23 cellular contexts compared by ENCODE assay signal in the genomic region with DNA sequence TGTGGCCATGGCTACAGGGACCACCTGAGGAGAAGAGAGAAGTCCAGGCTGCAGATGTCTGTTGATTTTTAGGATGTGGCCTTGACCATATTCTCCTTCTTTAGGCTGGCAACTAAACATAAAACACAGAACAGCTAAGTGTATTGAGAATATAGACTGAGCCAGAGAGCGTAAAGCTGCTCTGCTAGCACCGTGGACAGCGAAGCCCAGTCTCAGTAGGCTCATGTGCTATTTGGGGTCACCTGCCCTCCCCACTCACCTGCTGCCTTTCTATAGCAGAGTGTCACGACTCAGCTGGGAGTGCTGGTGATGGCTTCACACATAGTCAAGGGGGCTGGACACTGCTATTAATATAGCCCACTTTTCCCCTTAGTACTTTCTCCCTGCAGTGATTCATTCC.
"Had no signal": no experiment of that assay in that cellular context is flagged by ENCODE, and none has a peak within 500 bp of the region (broad histone marks: within the 10 kb centered on the region; RNA-seq: fewer than 3 reads in every experiment).

No MANE protein-coding gene starts in this region.

- H3K27me3 ChIP-seq: breast epithelium, esophagus squamous epithelium, heart right ventricle, right atrium auricular region, suprapubic skin, transverse colon, uterus had no signal

- H3K27ac ChIP-seq: breast epithelium, esophagus squamous epithelium, heart right ventricle, right atrium auricular region, skin epidermis, suprapubic skin, transverse colon, uterus had no signal

- DNase-seq: activated B cell treated with CpG ODN at 0.5 μM for 24 hours; activated CD4-positive, alpha-beta memory T cell treated with anti-CD3 and anti-CD28 coated beads, Interleukin-2, amount 10 ng/mL, durations not matched to agents 7 days and 5 days; activated CD4-positive, alpha-beta T cell treated with anti-CD3 and anti-CD28 coated beads for 48 hours; activated CD8-positive, alpha-beta memory T cell treated with anti-CD3 and anti-CD28 coated beads, Interleukin-2, amount 10 ng/mL, durations not matched to agents 7 days and 5 days; activated naive CD4-positive, alpha-beta T cell treated with anti-CD3 and anti-CD28 coated beads for 36 hours; activated naive CD8-positive, alpha-beta T cell treated with anti-CD3 and anti-CD28 coated beads, Interleukin-2, amount 50 U/mL, for 24 hours; effector memory CD4-positive, alpha-beta T cell; esophagus squamous epithelium; heart right ventricle; nephron progenitor cell; occipital lobe; posterior cingulate gyrus; stimulated activated CD4-positive, alpha-beta T cell treated with anti-CD3 and anti-CD28 coated beads, Interleukin-2, amount 100 ng/mL, for 48 hours; stimulated activated naive CD8-positive, alpha-beta T cell treated with anti-CD3 and anti-CD28 coated beads, Interleukin-15, amount 100 ng/mL, for 72 hours; T-cell; transverse colon; uterus had no signal

- H3K4me1 Mint-ChIP-seq: activated B cell treated with CpG ODN at 0.5 μM for 24 hours; activated CD4-positive, alpha-beta memory T cell treated with anti-CD3 and anti-CD28 coated beads, Interleukin-2, amount 10 ng/mL, durations not matched to agents 7 days and 5 days; activated CD8-positive, alpha-beta memory T cell treated with anti-CD3 and anti-CD28 coated beads, Interleukin-2, amount 10 ng/mL, durations not matched to agents 7 days and 5 days; activated naive CD8-positive, alpha-beta T cell treated with anti-CD3 and anti-CD28 coated beads, Interleukin-2, amount 50 U/mL, for 24 hours; nephron progenitor cell; stimulated activated naive CD8-positive, alpha-beta T cell treated with anti-CD3 and anti-CD28 coated beads, Interleukin-15, amount 100 ng/mL, for 72 hours; T-cell had no signal

- H3K4me3 ChIP-seq: breast epithelium, esophagus squamous epithelium, heart right ventricle, right atrium auricular region, skin epidermis, suprapubic skin, transverse colon, uterus had no signal

- H3K4me3 Mint-ChIP-seq: activated B cell treated with CpG ODN at 0.5 μM for 24 hours; activated CD4-positive, alpha-beta memory T cell treated with anti-CD3 and anti-CD28 coated beads, Interleukin-2, amount 10 ng/mL, durations not matched to agents 7 days and 5 days; activated CD8-positive, alpha-beta memory T cell treated with anti-CD3 and anti-CD28 coated beads, Interleukin-2, amount 10 ng/mL, durations not matched to agents 7 days and 5 days; activated naive CD4-positive, alpha-beta T cell treated with anti-CD3 and anti-CD28 coated beads for 36 hours; activated naive CD8-positive, alpha-beta T cell treated with anti-CD3 and anti-CD28 coated beads, Interleukin-2, amount 50 U/mL, for 24 hours; nephron progenitor cell; stimulated activated naive CD8-positive, alpha-beta T cell treated with anti-CD3 and anti-CD28 coated beads, Interleukin-15, amount 100 ng/mL, for 72 hours; T-cell had no signal

- ATAC-seq: activated CD8-positive, alpha-beta memory T cell treated with anti-CD3 and anti-CD28 coated beads, Interleukin-2, amount 10 ng/mL, durations not matched to agents 7 days and 5 days; activated naive CD8-positive, alpha-beta T cell treated with anti-CD3 and anti-CD28 coated beads, Interleukin-2, amount 50 U/mL, for 24 hours; heart right ventricle; left lobe of liver; stimulated activated naive CD8-positive, alpha-beta T cell treated with anti-CD3 and anti-CD28 coated beads, Interleukin-15, amount 100 ng/mL, for 72 hours; T-cell had no signal

- H3K4me1 ChIP-seq: breast epithelium, esophagus squamous epithelium, heart right ventricle, right atrium auricular region, suprapubic skin, transverse colon, uterus had no signal

- H3K36me3 Mint-ChIP-seq: activated CD8-positive, alpha-beta memory T cell treated with anti-CD3 and anti-CD28 coated beads, Interleukin-2, amount 10 ng/mL, durations not matched to agents 7 days and 5 days; T-cell had no signal

- H3K9me3 Mint-ChIP-seq: activated B cell treated with CpG ODN at 0.5 μM for 24 hours; activated CD4-positive, alpha-beta memory T cell treated with anti-CD3 and anti-CD28 coated beads, Interleukin-2, amount 10 ng/mL, durations not matched to agents 7 days and 5 days; activated naive CD4-positive, alpha-beta T cell treated with anti-CD3 and anti-CD28 coated beads for 36 hours; activated naive CD8-positive, alpha-beta T cell treated with anti-CD3 and anti-CD28 coated beads, Interleukin-2, amount 50 U/mL, for 24 hours; activated T-helper 2 cell treated with anti-CD3 and anti-CD28 coated beads, Interferon-gamma antibody, Interleukin-2, Interleukin-4, amounts not matched to agents 10 μg/mL and 5 μg/mL and 100 μg/mL, durations not matched to agents 14 hours and 24 hours and 36 hours; nephron progenitor cell; stimulated activated naive CD8-positive, alpha-beta T cell treated with anti-CD3 and anti-CD28 coated beads, Interleukin-15, amount 100 ng/mL, for 72 hours; T-cell had no signal

- H3K36me3 ChIP-seq: breast epithelium, esophagus squamous epithelium, heart right ventricle, right atrium auricular region, suprapubic skin, transverse colon, uterus had no signal

- H3K27me3 Mint-ChIP-seq: activated B cell treated with CpG ODN at 0.5 μM for 24 hours; activated CD4-positive, alpha-beta memory T cell treated with anti-CD3 and anti-CD28 coated beads, Interleukin-2, amount 10 ng/mL, durations not matched to agents 7 days and 5 days; activated CD8-positive, alpha-beta memory T cell treated with anti-CD3 and anti-CD28 coated beads, Interleukin-2, amount 10 ng/mL, durations not matched to agents 7 days and 5 days; activated naive CD8-positive, alpha-beta T cell treated with anti-CD3 and anti-CD28 coated beads, Interleukin-2, amount 50 U/mL, for 24 hours; stimulated activated naive CD8-positive, alpha-beta T cell treated with anti-CD3 and anti-CD28 coated beads, Interleukin-15, amount 100 ng/mL, for 72 hours; T-cell had no signal

- H3K9me3 ChIP-seq: breast epithelium, esophagus squamous epithelium, heart right ventricle, right atrium auricular region, suprapubic skin, transverse colon, uterus had no signal

- H3K27ac Mint-ChIP-seq: activated B cell treated with CpG ODN at 0.5 μM for 24 hours; activated CD4-positive, alpha-beta memory T cell treated with anti-CD3 and anti-CD28 coated beads, Interleukin-2, amount 10 ng/mL, durations not matched to agents 7 days and 5 days; activated CD8-positive, alpha-beta memory T cell treated with anti-CD3 and anti-CD28 coated beads, Interleukin-2, amount 10 ng/mL, durations not matched to agents 7 days and 5 days; activated naive CD4-positive, alpha-beta T cell treated with anti-CD3 and anti-CD28 coated beads for 36 hours; activated naive CD8-positive, alpha-beta T cell treated with anti-CD3 and anti-CD28 coated beads, Interleukin-2, amount 50 U/mL, for 24 hours; activated T-helper 2 cell treated with anti-CD3 and anti-CD28 coated beads, Interferon-gamma antibody, Interleukin-2, Interleukin-4, amounts not matched to agents 10 μg/mL and 5 μg/mL and 100 μg/mL, durations not matched to agents 14 hours and 24 hours and 36 hours; nephron progenitor cell; stimulated activated naive CD8-positive, alpha-beta T cell treated with anti-CD3 and anti-CD28 coated beads, Interleukin-15, amount 100 ng/mL, for 72 hours; T-cell had no signal
